Comparison of ENCODE assay signal across 23 cellular contexts in genomic region chr10:19231034-19231433, GRCh38.
"Had no signal": no experiment of that assay in that cellular context is flagged by ENCODE, and none has a peak within 500 bp of the region (broad histone marks: within the 10 kb centered on the region; RNA-seq: fewer than 3 reads in every experiment).

No MANE protein-coding gene starts in this region.

- H3K27ac Mint-ChIP-seq: naive thymus-derived CD4-positive, alpha-beta T cell; nephron; stimulated activated memory B cell treated with anti-CD40 and anti-IgM and Interleukin-4, amounts not matched to agents 10 μg/mL and 1 μg/mL and 100 μg/mL, for 72 hours had no signal

- H3K4me3 Mint-ChIP-seq: effector memory CD8-positive, alpha-beta T cell; naive thymus-derived CD4-positive, alpha-beta T cell; nephron; stimulated activated memory B cell treated with anti-CD40 and anti-IgM and Interleukin-4, amounts not matched to agents 10 μg/mL and 1 μg/mL and 100 μg/mL, for 72 hours had no signal

- H3K4me1 Mint-ChIP-seq: naive thymus-derived CD4-positive, alpha-beta T cell; nephron; stimulated activated memory B cell treated with anti-CD40 and anti-IgM and Interleukin-4, amounts not matched to agents 10 μg/mL and 1 μg/mL and 100 μg/mL, for 72 hours had no signal

- H3K4me3 ChIP-seq: left lung, prostate gland, sigmoid colon, testis, tibial artery, upper lobe of right lung, uterus had no signal

- DNase-seq: cortex of kidney; effector memory CD8-positive, alpha-beta T cell; hypothalamus; left cardiac atrium; left lung; mammary epithelial cell; mesendoderm; midbrain; naive thymus-derived CD4-positive, alpha-beta T cell; nucleus accumbens; right cardiac atrium; sigmoid colon; stimulated activated CD4-positive, alpha-beta T cell treated with anti-CD3 and anti-CD28 coated beads, Interleukin-2, amount 100 ng/mL, for 24 hours; stimulated activated CD4-positive, alpha-beta T cell treated with anti-CD3 and anti-CD28 coated beads, Interleukin-4, amount 100 ng/mL, for 24 hours; stimulated activated naive CD8-positive, alpha-beta T cell treated with anti-CD3 and anti-CD28 coated beads, Interleukin-15, Interleukin-2, amounts not matched to agents 100 U/mL and 50 U/mL, for 24 hours; substantia nigra; testis; tibial artery; upper lobe of right lung; uterus had no signal

- H3K4me1 ChIP-seq: left lung, prostate gland, sigmoid colon, testis, tibial artery, upper lobe of right lung, uterus had no signal

- H3K36me3 ChIP-seq: left lung, prostate gland, sigmoid colon, tibial artery, upper lobe of right lung, uterus had no signal

- ATAC-seq: effector memory CD8-positive, alpha-beta T cell; left cardiac atrium; left lung; naive thymus-derived CD4-positive, alpha-beta T cell; right cardiac atrium; stimulated activated memory B cell treated with anti-CD40 and anti-IgM and Interleukin-4, amounts not matched to agents 10 μg/mL and 1 μg/mL and 100 μg/mL, for 72 hours; stimulated activated naive CD8-positive, alpha-beta T cell treated with anti-CD3 and anti-CD28 coated beads, Interleukin-15, Interleukin-2, amounts not matched to agents 100 U/mL and 50 U/mL, for 24 hours; upper lobe of right lung had no signal

- H3K27me3 ChIP-seq: left lung, sigmoid colon, testis, tibial artery, upper lobe of right lung, uterus had no signal

- H3K9me3 ChIP-seq: prostate gland, sigmoid colon, testis, tibial artery, upper lobe of right lung, uterus had no signal

- H3K36me3 Mint-ChIP-seq: naive thymus-derived CD4-positive, alpha-beta T cell; stimulated activated memory B cell treated with anti-CD40 and anti-IgM and Interleukin-4, amounts not matched to agents 10 μg/mL and 1 μg/mL and 100 μg/mL, for 72 hours had no signal

- H3K27ac ChIP-seq: left lung, prostate gland, sigmoid colon, testis, tibial artery, upper lobe of right lung, uterus had no signal

- H3K27me3 Mint-ChIP-seq: effector memory CD8-positive, alpha-beta T cell; naive thymus-derived CD4-positive, alpha-beta T cell; stimulated activated memory B cell treated with anti-CD40 and anti-IgM and Interleukin-4, amounts not matched to agents 10 μg/mL and 1 μg/mL and 100 μg/mL, for 72 hours had no signal
